ENCODE assay signal across 16 cellular contexts in the genomic region with DNA sequence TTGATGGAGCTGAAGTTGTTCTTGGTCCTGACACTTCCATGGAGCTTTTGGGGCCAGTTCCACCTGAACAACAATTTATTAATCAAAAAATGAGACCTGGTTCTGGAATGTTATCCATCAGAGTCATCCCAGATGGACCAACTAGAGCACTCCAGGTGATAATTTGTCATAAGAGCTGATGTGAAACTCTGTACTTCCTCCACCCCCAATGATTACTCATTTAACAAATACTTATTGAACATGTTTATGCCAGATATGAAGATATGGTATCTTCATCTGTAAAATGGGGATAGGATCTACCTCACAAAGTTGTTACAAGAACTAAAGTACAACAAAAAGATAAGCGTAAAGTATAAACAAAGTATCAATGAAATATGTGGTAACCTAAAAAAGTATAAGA.
A peak's percentile ranks its signal among the peaks of the same experiment; 100 is the strongest.
DNase-seq lines count a peak whose midpoint lies in the region; ATAC-seq and TF ChIP-seq lines count a peak whose summit lies in the region.
"Had no signal": no experiment of that assay in that cellular context is flagged by ENCODE, and none has a peak within 500 bp of the region (broad histone marks: within the 10 kb centered on the region; RNA-seq: fewer than 3 reads in every experiment).

No MANE protein-coding gene starts in this region.

- H3K27ac ChIP-seq in osteoblast (ENCODE audit: low read depth, low read length) (peak overlapping the region; percentile 34), WERI-Rb-1 (no peak overlapping the region), sigmoid colon (no peak overlapping the region)
- H3K27ac ChIP-seq: HL-60 had no signal

- H3K9me3 ChIP-seq in T-helper 17 cell (ENCODE audit: control insufficient read depth, low read length, poor library complexity, severe bottlenecking): no peaks in the 10 kb centered on the region
- peaks cover 5% of the 10 kb centered on the region for H3K9me3 ChIP-seq in osteoblast (ENCODE audit: low read depth, low read length)
- no peaks in the 10 kb centered on the region for H3K9me3 ChIP-seq in WERI-Rb-1 (ENCODE audit: severe bottlenecking)
- H3K9me3 ChIP-seq in sigmoid colon: peaks cover 0 to 6% (median 0%) of the 10 kb centered on the region in 4 donors

- no peak overlapping the region for H3K4me3 Mint-ChIP-seq in T-helper 17 cell

- no peak overlapping the region for H2AFZ ChIP-seq in osteoblast (ENCODE audit: low read length)

- peak; percentile 29 for DNase-seq in DMS53 (lab: John Stamatoyannopoulos, UW)
- no peak for DNase-seq in DMS53 treated with DMSO at 0.1 percent for 48 hours (lab: John Stamatoyannopoulos, UW; ENCODE audit: unreplicated experiment)
- no peak for DNase-seq in T-helper 17 cell
- DNase-seq in epithelial cell of esophagus (ENCODE audit: low read depth): peak; percentile 69
- no peak for DNase-seq in osteoblast (ENCODE audit: insufficient read length, low spot score, missing footprints)
- DNase-seq in WERI-Rb-1: no peak
- DNase-seq in sigmoid colon: no peak
- DNase-seq: C1 segment of cervical spinal cord, DMS79 treated with DMSO at 0.1 percent for 48 hours, HCEC 1CT, KG1, NCI-H1092 treated with DMSO at 0.1 percent for 48 hours, NCI-H1694, NCI-H69 had no signal

- TF ChIP-seq POLR2A in sigmoid colon (IDR thresholded peaks at IDR 0.05): no peak

- H3K27me3 ChIP-seq in osteoblast (ENCODE audit: insufficient read depth, low read length) (no peaks in the 10 kb centered on the region), WERI-Rb-1 (ENCODE audit: insufficient read depth, low read depth, severe bottlenecking) (no peaks in the 10 kb centered on the region), sigmoid colon (no peaks in the 10 kb centered on the region)

- H3K36me3 Mint-ChIP-seq in T-helper 17 cell (ENCODE audit: low read depth): peaks cover 9% of the 10 kb centered on the region

- peaks cover 60% of the 10 kb centered on the region for H3K36me3 ChIP-seq in osteoblast (ENCODE audit: insufficient read depth, low read length)
- H3K36me3 ChIP-seq in WERI-Rb-1: peaks cover 34% of the 10 kb centered on the region
- H3K36me3 ChIP-seq in sigmoid colon: peaks cover 9 to 81% (median 45%) of the 10 kb centered on the region in 4 donors

- peaks cover 22% of the 10 kb centered on the region for H3K4me1 ChIP-seq in osteoblast (ENCODE audit: insufficient read depth, low read length)
- peaks cover 0 to 24% (median 13%) of the 10 kb centered on the region in 4 donors for H3K4me1 ChIP-seq in sigmoid colon

- ATAC-seq in T-helper 17 cell: no peak
- ATAC-seq in HG03460 (IDR thresholded peaks at IDR 0.05; ENCODE audit: unreplicated experiment): no peak

- H3K4me3 ChIP-seq in epithelial cell of esophagus (ENCODE audit: low read length) (no peak overlapping the region), osteoblast (ENCODE audit: insufficient read depth, low read length) (no peak overlapping the region), WERI-Rb-1 (ENCODE audit: low read depth, low read length) (no peak overlapping the region), sigmoid colon (no peak overlapping the region)

- no peaks in the 10 kb centered on the region for H3K27me3 Mint-ChIP-seq in T-helper 17 cell

- WGBS in sigmoid colon, 2 donors: 95% methylated on average over 1 of the region's 1 CpG

- H3K27ac Mint-ChIP-seq in T-helper 17 cell: peak overlapping the region; percentile 91

- intact Hi-C loops in sigmoid colon (cut with DNase I): no loop called here

- no peak for TF ChIP-seq EP300 in sigmoid colon (IDR thresholded peaks at IDR 0.05)

- H3K4me2 ChIP-seq in osteoblast (ENCODE audit: insufficient read depth, low read length): no peak overlapping the region

- TF ChIP-seq CTCF in epithelial cell of esophagus (IDR thresholded peaks at IDR 0.05; ENCODE audit: insufficient read depth, low read depth, low read length, missing control alignments) (no peak), osteoblast (IDR thresholded peaks at IDR 0.05; ENCODE audit: extremely low read depth, low read depth, low read length) (no peak), WERI-Rb-1 (IDR thresholded peaks at IDR 0.05; ENCODE audit: low read depth, low read length) (no peak), sigmoid colon (IDR thresholded peaks at IDR 0.05) (no peak)

- H4K20me1 ChIP-seq in osteoblast (ENCODE audit: insufficient read depth, low read length): no peaks in the 10 kb centered on the region

- no peaks in the 10 kb centered on the region for H3K79me2 ChIP-seq in osteoblast (ENCODE audit: insufficient read depth, low read length)

- H3K4me1 Mint-ChIP-seq in T-helper 17 cell: peaks cover 45% of the 10 kb centered on the region

Comparison
In these comparisons a context has a peak if more than half of its experiments do, and no peak if none do; other contexts are left out.
1. DNase-seq: peak in DMS53 (single experiment) and epithelial cell of esophagus (single experiment); none in DMS53 treated with DMSO at 0.1 percent for 48 hours (single experiment), T-helper 17 cell (0 of 3), osteoblast (single experiment), WERI-Rb-1 (single experiment) and sigmoid colon (single experiment).